1 cellular context compared by ENCODE assay signal in the genomic region with DNA sequence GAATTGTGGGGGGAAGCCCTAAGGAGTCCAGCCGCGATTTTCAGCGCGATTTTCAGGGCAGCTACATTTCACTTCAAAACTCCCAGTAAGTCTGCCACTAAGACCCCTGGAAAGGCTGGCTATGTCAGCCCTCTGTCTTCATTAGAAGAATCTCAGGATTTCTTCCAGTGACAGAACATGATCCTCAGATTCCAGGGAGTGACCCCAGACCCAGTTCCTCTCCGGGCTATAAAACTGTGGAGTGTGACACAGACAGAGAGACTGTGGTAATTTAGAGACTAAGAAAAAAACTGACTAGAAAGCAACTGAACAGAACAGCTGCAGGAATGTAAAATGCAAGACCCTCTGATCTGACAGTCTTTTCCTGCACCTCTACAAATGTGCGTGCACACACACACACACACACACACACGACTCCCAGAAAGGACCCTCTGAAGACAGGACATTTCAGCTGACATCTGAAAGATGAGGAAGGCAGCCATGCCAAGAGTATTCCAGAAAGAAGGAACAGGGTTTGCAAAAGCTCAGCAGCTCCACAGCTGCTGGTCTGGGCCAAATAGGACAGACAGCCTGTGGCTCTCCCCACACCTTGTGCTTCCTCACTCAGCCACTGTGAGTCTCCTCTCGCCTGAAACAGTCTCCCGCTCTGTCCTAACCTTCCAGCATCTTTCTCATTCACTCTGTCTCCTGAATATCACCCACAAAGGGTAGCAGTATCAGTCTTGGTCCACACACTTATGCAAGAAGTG.
A peak's percentile ranks its signal among the peaks of the same experiment; 100 is the strongest.
TF ChIP-seq lines count a peak whose summit lies in the region.

No MANE protein-coding gene starts in this region.

TF ChIP-seq in GM12878, 131 proteins besides CTCF, POLR2A, EP300 and RAD21 (continued from another document and continues in another):
- TF ChIP-seq, protein P1, sequence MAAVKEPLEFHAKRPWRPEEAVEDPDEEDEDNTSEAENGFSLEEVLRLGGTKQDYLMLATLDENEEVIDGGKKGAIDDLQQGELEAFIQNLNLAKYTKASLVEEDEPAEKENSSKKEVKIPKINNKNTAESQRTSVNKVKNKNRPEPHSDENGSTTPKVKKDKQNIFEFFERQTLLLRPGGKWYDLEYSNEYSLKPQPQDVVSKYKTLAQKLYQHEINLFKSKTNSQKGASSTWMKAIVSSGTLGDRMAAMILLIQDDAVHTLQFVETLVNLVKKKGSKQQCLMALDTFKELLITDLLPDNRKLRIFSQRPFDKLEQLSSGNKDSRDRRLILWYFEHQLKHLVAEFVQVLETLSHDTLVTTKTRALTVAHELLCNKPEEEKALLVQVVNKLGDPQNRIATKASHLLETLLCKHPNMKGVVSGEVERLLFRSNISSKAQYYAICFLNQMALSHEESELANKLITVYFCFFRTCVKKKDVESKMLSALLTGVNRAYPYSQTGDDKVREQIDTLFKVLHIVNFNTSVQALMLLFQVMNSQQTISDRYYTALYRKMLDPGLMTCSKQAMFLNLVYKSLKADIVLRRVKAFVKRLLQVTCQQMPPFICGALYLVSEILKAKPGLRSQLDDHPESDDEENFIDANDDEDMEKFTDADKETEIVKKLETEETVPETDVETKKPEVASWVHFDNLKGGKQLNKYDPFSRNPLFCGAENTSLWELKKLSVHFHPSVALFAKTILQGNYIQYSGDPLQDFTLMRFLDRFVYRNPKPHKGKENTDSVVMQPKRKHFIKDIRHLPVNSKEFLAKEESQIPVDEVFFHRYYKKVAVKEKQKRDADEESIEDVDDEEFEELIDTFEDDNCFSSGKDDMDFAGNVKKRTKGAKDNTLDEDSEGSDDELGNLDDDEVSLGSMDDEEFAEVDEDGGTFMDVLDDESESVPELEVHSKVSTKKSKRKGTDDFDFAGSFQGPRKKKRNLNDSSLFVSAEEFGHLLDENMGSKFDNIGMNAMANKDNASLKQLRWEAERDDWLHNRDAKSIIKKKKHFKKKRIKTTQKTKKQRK (IDR thresholded peaks at IDR 0.05; ENCODE audit: low read depth, low read length) = no peak
- no peak for TF ChIP-seq BRCA1 (IDR thresholded peaks at IDR 0.05; ENCODE audit: low read depth, low read length)
- TF ChIP-seq SREBF1 (IDR thresholded peaks at IDR 0.05; ENCODE audit: low read length) = no peak
- peak; percentile 66 to 73; a peak in 3 of 4 replicates for TF ChIP-seq IKZF2 (IDR thresholded peaks at IDR 0.05)
- TF ChIP-seq NR2C1 (IDR thresholded peaks at IDR 0.05) = no peak
- TF ChIP-seq BMI1 (IDR thresholded peaks at IDR 0.05; ENCODE audit: borderline replicate concordance) = no peak
- no peak for TF ChIP-seq ZNF24 (IDR thresholded peaks at IDR 0.05)
- TF ChIP-seq, protein P2, sequence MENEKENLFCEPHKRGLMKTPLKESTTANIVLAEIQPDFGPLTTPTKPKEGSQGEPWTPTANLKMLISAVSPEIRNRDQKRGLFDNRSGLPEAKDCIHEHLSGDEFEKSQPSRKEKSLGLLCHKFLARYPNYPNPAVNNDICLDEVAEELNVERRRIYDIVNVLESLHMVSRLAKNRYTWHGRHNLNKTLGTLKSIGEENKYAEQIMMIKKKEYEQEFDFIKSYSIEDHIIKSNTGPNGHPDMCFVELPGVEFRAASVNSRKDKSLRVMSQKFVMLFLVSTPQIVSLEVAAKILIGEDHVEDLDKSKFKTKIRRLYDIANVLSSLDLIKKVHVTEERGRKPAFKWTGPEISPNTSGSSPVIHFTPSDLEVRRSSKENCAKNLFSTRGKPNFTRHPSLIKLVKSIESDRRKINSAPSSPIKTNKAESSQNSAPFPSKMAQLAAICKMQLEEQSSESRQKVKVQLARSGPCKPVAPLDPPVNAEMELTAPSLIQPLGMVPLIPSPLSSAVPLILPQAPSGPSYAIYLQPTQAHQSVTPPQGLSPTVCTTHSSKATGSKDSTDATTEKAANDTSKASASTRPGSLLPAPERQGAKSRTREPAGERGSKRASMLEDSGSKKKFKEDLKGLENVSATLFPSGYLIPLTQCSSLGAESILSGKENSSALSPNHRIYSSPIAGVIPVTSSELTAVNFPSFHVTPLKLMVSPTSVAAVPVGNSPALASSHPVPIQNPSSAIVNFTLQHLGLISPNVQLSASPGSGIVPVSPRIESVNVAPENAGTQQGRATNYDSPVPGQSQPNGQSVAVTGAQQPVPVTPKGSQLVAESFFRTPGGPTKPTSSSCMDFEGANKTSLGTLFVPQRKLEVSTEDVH (IDR thresholded peaks at IDR 0.05; ENCODE audit: low read depth, partially characterized antibody) = no peak
- no peak for TF ChIP-seq CEBPB (IDR thresholded peaks at IDR 0.05; ENCODE audit: borderline replicate concordance in 1 of 2, low read depth in 2 of 2, low read length in 2 of 2)
- TF ChIP-seq TCF7 (IDR thresholded peaks at IDR 0.05; ENCODE audit: borderline replicate concordance) = 0 out of 2 replicates have a peak, but pooled peaks have one; percentile 65
- TF ChIP-seq RUNX3 (IDR thresholded peaks at IDR 0.05; ENCODE audit: low read length) = no peak
- TF ChIP-seq POLR2AphosphoS2 (IDR thresholded peaks at IDR 0.05; ENCODE audit: low read depth, low read length) = no peak
- TF ChIP-seq, protein P3, sequence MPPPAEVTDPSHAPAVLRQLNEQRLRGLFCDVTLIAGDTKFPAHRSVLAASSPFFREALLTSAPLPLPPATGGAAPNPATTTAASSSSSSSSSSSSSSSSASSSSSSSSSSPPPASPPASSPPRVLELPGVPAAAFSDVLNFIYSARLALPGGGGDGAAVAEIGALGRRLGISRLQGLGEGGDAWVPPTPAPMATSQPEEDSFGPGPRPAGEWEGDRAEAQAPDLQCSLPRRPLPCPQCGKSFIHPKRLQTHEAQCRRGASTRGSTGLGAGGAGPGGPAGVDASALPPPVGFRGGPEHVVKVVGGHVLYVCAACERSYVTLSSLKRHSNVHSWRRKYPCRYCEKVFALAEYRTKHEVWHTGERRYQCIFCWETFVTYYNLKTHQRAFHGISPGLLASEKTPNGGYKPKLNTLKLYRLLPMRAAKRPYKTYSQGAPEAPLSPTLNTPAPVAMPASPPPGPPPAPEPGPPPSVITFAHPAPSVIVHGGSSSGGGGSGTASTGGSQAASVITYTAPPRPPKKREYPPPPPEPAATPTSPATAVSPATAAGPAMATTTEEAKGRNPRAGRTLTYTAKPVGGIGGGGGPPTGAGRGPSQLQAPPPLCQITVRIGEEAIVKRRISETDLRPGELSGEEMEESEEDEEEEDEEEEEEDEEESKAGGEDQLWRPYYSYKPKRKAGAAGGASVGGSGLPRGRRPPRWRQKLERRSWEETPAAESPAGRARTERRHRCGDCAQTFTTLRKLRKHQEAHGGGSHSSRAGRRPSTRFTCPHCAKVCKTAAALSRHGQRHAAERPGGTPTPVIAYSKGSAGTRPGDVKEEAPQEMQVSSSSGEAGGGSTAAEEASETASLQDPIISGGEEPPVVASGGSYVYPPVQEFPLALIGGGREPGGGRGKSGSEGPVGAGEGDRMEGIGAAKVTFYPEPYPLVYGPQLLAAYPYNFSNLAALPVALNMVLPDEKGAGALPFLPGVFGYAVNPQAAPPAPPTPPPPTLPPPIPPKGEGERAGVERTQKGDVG (CRISPR knock-in tag; IDR thresholded peaks at IDR 0.05) = no peak
- TF ChIP-seq RFX5 (IDR thresholded peaks at IDR 0.05; ENCODE audit: low read depth, low read length) = no peak
- TF ChIP-seq, protein P4, sequence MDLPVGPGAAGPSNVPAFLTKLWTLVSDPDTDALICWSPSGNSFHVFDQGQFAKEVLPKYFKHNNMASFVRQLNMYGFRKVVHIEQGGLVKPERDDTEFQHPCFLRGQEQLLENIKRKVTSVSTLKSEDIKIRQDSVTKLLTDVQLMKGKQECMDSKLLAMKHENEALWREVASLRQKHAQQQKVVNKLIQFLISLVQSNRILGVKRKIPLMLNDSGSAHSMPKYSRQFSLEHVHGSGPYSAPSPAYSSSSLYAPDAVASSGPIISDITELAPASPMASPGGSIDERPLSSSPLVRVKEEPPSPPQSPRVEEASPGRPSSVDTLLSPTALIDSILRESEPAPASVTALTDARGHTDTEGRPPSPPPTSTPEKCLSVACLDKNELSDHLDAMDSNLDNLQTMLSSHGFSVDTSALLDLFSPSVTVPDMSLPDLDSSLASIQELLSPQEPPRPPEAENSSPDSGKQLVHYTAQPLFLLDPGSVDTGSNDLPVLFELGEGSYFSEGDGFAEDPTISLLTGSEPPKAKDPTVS (IDR thresholded peaks at IDR 0.05; ENCODE audit: low read depth, low read length) = no peak
- TF ChIP-seq, protein P5, sequence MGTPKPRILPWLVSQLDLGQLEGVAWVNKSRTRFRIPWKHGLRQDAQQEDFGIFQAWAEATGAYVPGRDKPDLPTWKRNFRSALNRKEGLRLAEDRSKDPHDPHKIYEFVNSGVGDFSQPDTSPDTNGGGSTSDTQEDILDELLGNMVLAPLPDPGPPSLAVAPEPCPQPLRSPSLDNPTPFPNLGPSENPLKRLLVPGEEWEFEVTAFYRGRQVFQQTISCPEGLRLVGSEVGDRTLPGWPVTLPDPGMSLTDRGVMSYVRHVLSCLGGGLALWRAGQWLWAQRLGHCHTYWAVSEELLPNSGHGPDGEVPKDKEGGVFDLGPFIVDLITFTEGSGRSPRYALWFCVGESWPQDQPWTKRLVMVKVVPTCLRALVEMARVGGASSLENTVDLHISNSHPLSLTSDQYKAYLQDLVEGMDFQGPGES (IDR thresholded peaks at IDR 0.05) = 0 out of 2 replicates have a peak, but pooled peaks have one; percentile 7
- no peak for TF ChIP-seq HCFC1 (IDR thresholded peaks at IDR 0.05; ENCODE audit: low read length)
- TF ChIP-seq, protein P6, sequence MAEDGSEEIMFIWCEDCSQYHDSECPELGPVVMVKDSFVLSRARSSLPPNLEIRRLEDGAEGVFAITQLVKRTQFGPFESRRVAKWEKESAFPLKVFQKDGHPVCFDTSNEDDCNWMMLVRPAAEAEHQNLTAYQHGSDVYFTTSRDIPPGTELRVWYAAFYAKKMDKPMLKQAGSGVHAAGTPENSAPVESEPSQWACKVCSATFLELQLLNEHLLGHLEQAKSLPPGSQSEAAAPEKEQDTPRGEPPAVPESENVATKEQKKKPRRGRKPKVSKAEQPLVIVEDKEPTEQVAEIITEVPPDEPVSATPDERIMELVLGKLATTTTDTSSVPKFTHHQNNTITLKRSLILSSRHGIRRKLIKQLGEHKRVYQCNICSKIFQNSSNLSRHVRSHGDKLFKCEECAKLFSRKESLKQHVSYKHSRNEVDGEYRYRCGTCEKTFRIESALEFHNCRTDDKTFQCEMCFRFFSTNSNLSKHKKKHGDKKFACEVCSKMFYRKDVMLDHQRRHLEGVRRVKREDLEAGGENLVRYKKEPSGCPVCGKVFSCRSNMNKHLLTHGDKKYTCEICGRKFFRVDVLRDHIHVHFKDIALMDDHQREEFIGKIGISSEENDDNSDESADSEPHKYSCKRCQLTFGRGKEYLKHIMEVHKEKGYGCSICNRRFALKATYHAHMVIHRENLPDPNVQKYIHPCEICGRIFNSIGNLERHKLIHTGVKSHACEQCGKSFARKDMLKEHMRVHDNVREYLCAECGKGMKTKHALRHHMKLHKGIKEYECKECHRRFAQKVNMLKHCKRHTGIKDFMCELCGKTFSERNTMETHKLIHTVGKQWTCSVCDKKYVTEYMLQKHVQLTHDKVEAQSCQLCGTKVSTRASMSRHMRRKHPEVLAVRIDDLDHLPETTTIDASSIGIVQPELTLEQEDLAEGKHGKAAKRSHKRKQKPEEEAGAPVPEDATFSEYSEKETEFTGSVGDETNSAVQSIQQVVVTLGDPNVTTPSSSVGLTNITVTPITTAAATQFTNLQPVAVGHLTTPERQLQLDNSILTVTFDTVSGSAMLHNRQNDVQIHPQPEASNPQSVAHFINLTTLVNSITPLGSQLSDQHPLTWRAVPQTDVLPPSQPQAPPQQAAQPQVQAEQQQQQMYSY (CRISPR knock-in tag; IDR thresholded peaks at IDR 0.05) = no peak
- peak; percentile 77 for TF ChIP-seq EED (IDR thresholded peaks at IDR 0.05; ENCODE audit: low read depth)
- TF ChIP-seq EZH2 (IDR thresholded peaks at IDR 0.05; ENCODE audit: borderline replicate concordance, control insufficient read depth, low read depth, low read length) = no peak
- no peak for TF ChIP-seq STAT1 (conservative IDR thresholded peaks at IDR 0.05)
- 0 out of 2 replicates have a peak, but pooled peaks have one; percentile 13 for TF ChIP-seq NBN (IDR thresholded peaks at IDR 0.05)
- TF ChIP-seq NR2F1 (conservative IDR thresholded peaks at IDR 0.05) = 0 out of 2 replicates have a peak, but pooled peaks have one; percentile 14
- no peak for TF ChIP-seq KDM1A (IDR thresholded peaks at IDR 0.05; ENCODE audit: borderline replicate concordance)
- TF ChIP-seq SMC3 (IDR thresholded peaks at IDR 0.05; ENCODE audit: borderline replicate concordance, low read length) = peak; percentile 29; the same call in 1 of the 2 replicates
- no peak for TF ChIP-seq POU2F2 (IDR thresholded peaks at IDR 0.05; ENCODE audit: borderline replicate concordance, low read depth, low read length)
- TF ChIP-seq IKZF1 (conservative IDR thresholded peaks at IDR 0.05) = peak; percentile 44; the same call in 1 of the 2 replicates
- TF ChIP-seq JUNB (IDR thresholded peaks at IDR 0.05) = peak; percentile 5; the same call in 1 of the 2 replicates
- no peak for TF ChIP-seq NFIC (IDR thresholded peaks at IDR 0.05; ENCODE audit: low read depth, low read length)
- TF ChIP-seq SP1 (IDR thresholded peaks at IDR 0.05; ENCODE audit: low read depth, low read length) = no peak
- no peak for TF ChIP-seq CREB1 (IDR thresholded peaks at IDR 0.05; ENCODE audit: low read depth)
- TF ChIP-seq, protein P7, sequence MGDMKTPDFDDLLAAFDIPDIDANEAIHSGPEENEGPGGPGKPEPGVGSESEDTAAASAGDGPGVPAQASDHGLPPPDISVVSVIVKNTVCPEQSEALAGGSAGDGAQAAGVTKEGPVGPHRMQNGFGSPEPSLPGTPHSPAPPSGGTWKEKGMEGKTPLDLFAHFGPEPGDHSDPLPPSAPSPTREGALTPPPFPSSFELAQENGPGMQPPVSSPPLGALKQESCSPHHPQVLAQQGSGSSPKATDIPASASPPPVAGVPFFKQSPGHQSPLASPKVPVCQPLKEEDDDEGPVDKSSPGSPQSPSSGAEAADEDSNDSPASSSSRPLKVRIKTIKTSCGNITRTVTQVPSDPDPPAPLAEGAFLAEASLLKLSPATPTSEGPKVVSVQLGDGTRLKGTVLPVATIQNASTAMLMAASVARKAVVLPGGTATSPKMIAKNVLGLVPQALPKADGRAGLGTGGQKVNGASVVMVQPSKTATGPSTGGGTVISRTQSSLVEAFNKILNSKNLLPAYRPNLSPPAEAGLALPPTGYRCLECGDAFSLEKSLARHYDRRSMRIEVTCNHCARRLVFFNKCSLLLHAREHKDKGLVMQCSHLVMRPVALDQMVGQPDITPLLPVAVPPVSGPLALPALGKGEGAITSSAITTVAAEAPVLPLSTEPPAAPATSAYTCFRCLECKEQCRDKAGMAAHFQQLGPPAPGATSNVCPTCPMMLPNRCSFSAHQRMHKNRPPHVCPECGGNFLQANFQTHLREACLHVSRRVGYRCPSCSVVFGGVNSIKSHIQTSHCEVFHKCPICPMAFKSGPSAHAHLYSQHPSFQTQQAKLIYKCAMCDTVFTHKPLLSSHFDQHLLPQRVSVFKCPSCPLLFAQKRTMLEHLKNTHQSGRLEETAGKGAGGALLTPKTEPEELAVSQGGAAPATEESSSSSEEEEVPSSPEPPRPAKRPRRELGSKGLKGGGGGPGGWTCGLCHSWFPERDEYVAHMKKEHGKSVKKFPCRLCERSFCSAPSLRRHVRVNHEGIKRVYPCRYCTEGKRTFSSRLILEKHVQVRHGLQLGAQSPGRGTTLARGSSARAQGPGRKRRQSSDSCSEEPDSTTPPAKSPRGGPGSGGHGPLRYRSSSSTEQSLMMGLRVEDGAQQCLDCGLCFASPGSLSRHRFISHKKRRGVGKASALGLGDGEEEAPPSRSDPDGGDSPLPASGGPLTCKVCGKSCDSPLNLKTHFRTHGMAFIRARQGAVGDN (IDR thresholded peaks at IDR 0.05) = no peak
- TF ChIP-seq SMAD1 (IDR thresholded peaks at IDR 0.05; ENCODE audit: low read depth, partially characterized antibody) = no peak
- no peak for TF ChIP-seq STAT3 (IDR thresholded peaks at IDR 0.05; ENCODE audit: low read depth, low read length)
